Comparison of ENCODE assay signal across 21 cellular contexts in genomic region chr11:66476173-66476840, GRCh38. TPM values are rescaled to one million over a fixed set of nuclear protein-coding genes. Genes with fewer than 3 reads are reported as not detected.
DNase-seq lines count a peak whose midpoint lies in the region; ATAC-seq and TF ChIP-seq lines count a peak whose summit lies in the region.
"Had no signal": no experiment of that assay in that cellular context is flagged by ENCODE, and none has a peak within 500 bp of the region (broad histone marks: within the 10 kb centered on the region; RNA-seq: fewer than 3 reads in every experiment).

No MANE protein-coding gene starts in this region.

- H3K9me3 ChIP-seq in HEK293 (ENCODE audit: control insufficient read depth, insufficient read depth, low read depth, low read length), result no peaks in the 10 kb centered on the region
- no peaks in the 10 kb centered on the region for H3K9me3 ChIP-seq in neuronal stem cell (replicated peaks in 1 of 2; ENCODE audit: control insufficient read depth in 2 of 2, insufficient read depth in 1 of 2, low read depth in 1 of 2, low read length in 2 of 2)
- H3K9me3 ChIP-seq: lower lobe of right lung, stomach, upper lobe of left lung had no signal

- H3K27me3 Mint-ChIP-seq in brain, result no peaks in the 10 kb centered on the region
- H3K27me3 Mint-ChIP-seq in activated naive CD8-positive, alpha-beta T cell treated with anti-CD3 and anti-CD28 coated beads, Interleukin-2, amount 50 U/mL, for 24 hours, result no peaks in the 10 kb centered on the region

- H4K8ac ChIP-seq in neuronal stem cell (ENCODE audit: low read depth, low read length), result peak overlapping the region; percentile 66

- H3K27ac ChIP-seq in HEK293 (ENCODE audit: extremely low read depth, low read depth, low read length) (no peak overlapping the region), neuronal stem cell (replicated peaks; ENCODE audit: low read length) (peak overlapping the region; percentile 30)
- H3K27ac ChIP-seq: lower lobe of right lung, stomach, upper lobe of left lung had no signal

- no peak overlapping the region for H3K14ac ChIP-seq in neuronal stem cell (ENCODE audit: low read length)

- no peak overlapping the region for H2BK15ac ChIP-seq in neuronal stem cell (ENCODE audit: low read length)

- peak overlapping the region; percentile 57 for H2AK5ac ChIP-seq in neuronal stem cell (ENCODE audit: low read depth, low read length)

- no peak overlapping the region for H2BK12ac ChIP-seq in neuronal stem cell (ENCODE audit: low read length)

- H3K23ac ChIP-seq in neuronal stem cell (ENCODE audit: low read depth, low read length, poor library complexity), result no peak overlapping the region

- no peak overlapping the region for H3K4me2 ChIP-seq in neuronal stem cell (ENCODE audit: insufficient read depth, low read length, poor library complexity, severe bottlenecking)

- no peak overlapping the region for H2BK120ac ChIP-seq in neuronal stem cell (ENCODE audit: low read depth, low read length)

- H3K27ac Mint-ChIP-seq in brain, result peak overlapping the region; percentile 36 to 88 (median 66)
- H3K27ac Mint-ChIP-seq in activated naive CD8-positive, alpha-beta T cell treated with anti-CD3 and anti-CD28 coated beads, Interleukin-2, amount 50 U/mL, for 24 hours, result no peak overlapping the region

- POLR2A ChIA-PET in HEK293 (lab: Yijun Ruan, JAX), result interaction anchor here (0.9 kb wide), 1 partner anchor 10 kb away, joined by 7 read pairs; the partner anchor contains the start of gene PELI3

- H2AFZ ChIP-seq in neuronal stem cell (ENCODE audit: low read length), result no peak overlapping the region

- no peak overlapping the region for H2BK5ac ChIP-seq in neuronal stem cell (ENCODE audit: low read length)

- no peak overlapping the region for H3K4ac ChIP-seq in neuronal stem cell (ENCODE audit: low read length)

- H3K9ac ChIP-seq in neuronal stem cell (ENCODE audit: low read depth, low read length, poor library complexity), result peak overlapping the region; percentile 53

- H3K4me3 Mint-ChIP-seq in brain, result peak overlapping the region in 4 of 5 experiments; percentile 41 to 77 (median 62)
- H3K4me3 Mint-ChIP-seq in activated naive CD8-positive, alpha-beta T cell treated with anti-CD3 and anti-CD28 coated beads, Interleukin-2, amount 50 U/mL, for 24 hours, result no peak overlapping the region

- peaks cover 37% of the 10 kb centered on the region for H3K4me1 Mint-ChIP-seq in brain
- H3K4me1 Mint-ChIP-seq in activated naive CD8-positive, alpha-beta T cell treated with anti-CD3 and anti-CD28 coated beads, Interleukin-2, amount 50 U/mL, for 24 hours, result peaks cover 15% of the 10 kb centered on the region

- H3K36me3 ChIP-seq in HEK293 (ENCODE audit: control insufficient read depth in 2 of 2, insufficient read depth in 1 of 2, low read length in 2 of 2) (peaks cover 0 to 38% of the 10 kb centered on the region in 2 experiments; a peak in 2 of 3 replicates), neuronal stem cell (replicated peaks in 1 of 2; ENCODE audit: control insufficient read depth in 2 of 2, insufficient read depth in 2 of 2, low read length in 2 of 2) (peaks cover 24 to 51% of the 10 kb centered on the region in 2 donors)

- DNase-seq in neuronal stem cell (ENCODE audit: low spot score), result no peak
- DNase-seq in activated naive CD8-positive, alpha-beta T cell treated with anti-CD3 and anti-CD28 coated beads, Interleukin-2, amount 50 U/mL, for 24 hours, result no peak
- DNase-seq in NCI-H748 treated with DMSO at 0.1 percent for 48 hours (lab: John Stamatoyannopoulos, UW), result no peak
- DNase-seq: activated CD4-positive, alpha-beta T cell treated with anti-CD3 and anti-CD28 coated beads, Interleukin-2, amount 50 U/mL, for 1 hour; activated CD8-positive, alpha-beta memory T cell treated with anti-CD3 and anti-CD28 coated beads, Interleukin-2, amount 50 U/mL, for 48 hours; activated naive CD4-positive, alpha-beta T cell; DND-41; GOT3; hippocampal formation; islet precursor cell; lower lobe of right lung; NCI-H774; occipital lobe; retina; SIG-M5; stimulated activated CD4-positive, alpha-beta T cell treated with anti-CD3 and anti-CD28 coated beads, Interleukin-4, amount 100 ng/mL, for 24 hours; stomach had no signal

- TF ChIP-seq CTCF in HEK293 (tag by site-specific recombination; IDR thresholded peaks at IDR 0.05), result no peak
- TF ChIP-seq CTCF in brain (conservative IDR thresholded peaks at IDR 0.05), result no peak

- peaks cover 5% of the 10 kb centered on the region for H3K36me3 Mint-ChIP-seq in brain
- no peaks in the 10 kb centered on the region for H3K36me3 Mint-ChIP-seq in activated naive CD8-positive, alpha-beta T cell treated with anti-CD3 and anti-CD28 coated beads, Interleukin-2, amount 50 U/mL, for 24 hours (ENCODE audit: low read depth)

- no peak overlapping the region for H4K91ac ChIP-seq in neuronal stem cell (ENCODE audit: low read depth, low read length, poor library complexity)

- peaks cover 4% of the 10 kb centered on the region for H3K79me1 ChIP-seq in neuronal stem cell (ENCODE audit: low read depth, low read length)

- CTCF ChIA-PET in HEK293 (lab: Yijun Ruan, JAX), result no interaction called here

- H3K4me1 ChIP-seq in HEK293 (ENCODE audit: control insufficient read depth, insufficient read depth, low read length) (no peaks in the 10 kb centered on the region), neuronal stem cell (ENCODE audit: control insufficient read depth in 2 of 2, insufficient read depth in 1 of 2, low read depth in 1 of 2, low read length in 2 of 2) (peaks cover 0 to 15% of the 10 kb centered on the region in 2 donors)

- ATAC-seq in activated naive CD8-positive, alpha-beta T cell treated with anti-CD3 and anti-CD28 coated beads, Interleukin-2, amount 50 U/mL, for 24 hours, result no peak
- ATAC-seq: K562, lower lobe of right lung had no signal

- H3K27me3 ChIP-seq in neuronal stem cell (ENCODE audit: control insufficient read depth in 3 of 3, insufficient read depth in 3 of 3, low read depth in 1 of 3, low read length in 3 of 3), result no peaks in the 10 kb centered on the region
- H3K27me3 ChIP-seq: stomach, upper lobe of left lung had no signal

- no CpG with 5 or more reads among the region's 10 CpGs for WGBS in neuronal stem cell (ENCODE audit: extremely low coverage in 2 of 2, insufficient read length in 2 of 2, insufficient replicate concordance in 1 of 2), 2 donors

- no peak overlapping the region for H3K4me3 ChIP-seq in HEK293 (ENCODE audit: low read depth, low read length)
- H3K4me3 ChIP-seq in neuronal stem cell (ENCODE audit: low read length in 2 of 2), result no peak overlapping the region
- H3K4me3 ChIP-seq: K562, lower lobe of right lung, stomach, upper lobe of left lung had no signal

- no peaks in the 10 kb centered on the region for H3K9me3 Mint-ChIP-seq in brain
- H3K9me3 Mint-ChIP-seq in activated naive CD8-positive, alpha-beta T cell treated with anti-CD3 and anti-CD28 coated beads, Interleukin-2, amount 50 U/mL, for 24 hours, result no peaks in the 10 kb centered on the region

- peak overlapping the region; percentile 68 for H3K18ac ChIP-seq in neuronal stem cell (ENCODE audit: low read length)

TF ChIP-seq in HEK293, 187 proteins besides CTCF, POLR2A, EP300 and RAD21 (continues in another document):
- TF ChIP-seq ZNF16 (tag by site-specific recombination; IDR thresholded peaks at IDR 0.05; ENCODE audit: low read depth), result no peak
- no peak for TF ChIP-seq ZNF184 (tag by site-specific recombination; IDR thresholded peaks at IDR 0.05)
- no peak for TF ChIP-seq ZNF248 (tag by site-specific recombination; IDR thresholded peaks at IDR 0.05)
- peak; percentile 54 for TF ChIP-seq GLIS2 (tag by site-specific recombination; IDR thresholded peaks at IDR 0.05)
- no peak for TF ChIP-seq FEZF1 (tag by site-specific recombination; IDR thresholded peaks at IDR 0.05)
- TF ChIP-seq ZNF138 (tag by site-specific recombination; IDR thresholded peaks at IDR 0.05; ENCODE audit: borderline replicate concordance), result no peak
- TF ChIP-seq ZNF146 (tag by site-specific recombination; IDR thresholded peaks at IDR 0.05), result no peak
- no peak for TF ChIP-seq PATZ1 (tag by site-specific recombination; IDR thresholded peaks at IDR 0.05)
- TF ChIP-seq EGR2 (tag by site-specific recombination; IDR thresholded peaks at IDR 0.05; ENCODE audit: low read depth), result peak; percentile 58; the same call in 1 of the 2 replicates
- no peak for TF ChIP-seq ZNF510 (tag by site-specific recombination; IDR thresholded peaks at IDR 0.05; ENCODE audit: insufficient replicate concordance)
- no peak for TF ChIP-seq ZBTB8A (tag by site-specific recombination; IDR thresholded peaks at IDR 0.05)
- peak; percentile 69 for TF ChIP-seq ZIC2 (tag by site-specific recombination; IDR thresholded peaks at IDR 0.05)
- TF ChIP-seq ZNF837 (tag by site-specific recombination; IDR thresholded peaks at IDR 0.05), result no peak

RNA-seq across cellular contexts. Expression of gene DPP3, which starts 3.9 kb away (rescaled TPM):
- 64.5 TPM for polyA plus RNA-seq in brain (ENCODE audit: insufficient read depth, low read depth, low replicate concordance)
- polyA plus RNA-seq in neuronal stem cell (2013, experiment 1 of 2), result 23.4 TPM
- 23.8 TPM for polyA plus RNA-seq in neuronal stem cell (2013, experiment 2 of 2)

RNA-seq across cellular contexts. Expression of gene PELI3, which starts 9.6 kb away (rescaled TPM):
- polyA plus RNA-seq in brain (ENCODE audit: insufficient read depth, low read depth, low replicate concordance), result 27.7 TPM
- polyA plus RNA-seq in neuronal stem cell (2013, experiment 1 of 2), result 6.4 TPM
- polyA plus RNA-seq in neuronal stem cell (2013, experiment 2 of 2), result 6.3 TPM

RNA-seq across cellular contexts. Expression of gene BBS1, which starts 34.1 kb away (rescaled TPM):
- 53.7 TPM for polyA plus RNA-seq in brain (ENCODE audit: insufficient read depth, low read depth, low replicate concordance)
- polyA plus RNA-seq in neuronal stem cell (2013, experiment 1 of 2), result 26.0 TPM
- 25.7 TPM for polyA plus RNA-seq in neuronal stem cell (2013, experiment 2 of 2)

RNA-seq across cellular contexts. Expression of gene MRPL11, which starts 37.7 kb away (rescaled TPM):
- 75.6 TPM for polyA plus RNA-seq in brain (ENCODE audit: insufficient read depth, low read depth, low replicate concordance)
- polyA plus RNA-seq in neuronal stem cell (2013, experiment 1 of 2), result 108 TPM
- polyA plus RNA-seq in neuronal stem cell (2013, experiment 2 of 2), result 108 TPM

RNA-seq across cellular contexts. Expression of gene NPAS4, which starts 55.5 kb away (rescaled TPM):
- not detected for polyA plus RNA-seq in brain (ENCODE audit: insufficient read depth, low read depth, low replicate concordance)
- 0.74 TPM for polyA plus RNA-seq in neuronal stem cell (2013, experiment 1 of 2)
- 0.62 TPM for polyA plus RNA-seq in neuronal stem cell (2013, experiment 2 of 2)
- polyA plus RNA-seq: K562 had no signal
